In genomic region chr19:55691561-55692481, GRCh38 we compare ENCODE assay signal across 2 cellular contexts.
TF ChIP-seq lines count a peak whose summit lies in the region.

No MANE protein-coding gene starts in this region.

TF ChIP-seq in HEK293, 187 proteins besides CTCF, POLR2A, EP300 and RAD21:
- TF ChIP-seq ZNF23 (tag by site-specific recombination; IDR thresholded peaks at IDR 0.05; ENCODE audit: borderline replicate concordance) (no peak), GLIS2 (tag by site-specific recombination; IDR thresholded peaks at IDR 0.05) (0 out of 2 replicates have a peak, but pooled peaks have one; percentile 5)

TF ChIP-seq in HepG2, 621 proteins besides CTCF, POLR2A, EP300 and RAD21:
- TF ChIP-seq JUN (CRISPR knock-in tag; IDR thresholded peaks at IDR 0.05), result no peak
- peak; percentile 28 for TF ChIP-seq AGO2 (optimal IDR thresholded peaks at IDR 0.05; ENCODE audit: low read depth, low read length)
- TF ChIP-seq HMGXB4 (CRISPR knock-in tag; IDR thresholded peaks at IDR 0.05; ENCODE audit: borderline replicate concordance in 1 of 2, low read depth in 1 of 2), result no peak
TF ChIP-seq in HepG2: peak in this region for 1.
